26 cellular contexts compared by ENCODE assay signal in the genomic region with DNA sequence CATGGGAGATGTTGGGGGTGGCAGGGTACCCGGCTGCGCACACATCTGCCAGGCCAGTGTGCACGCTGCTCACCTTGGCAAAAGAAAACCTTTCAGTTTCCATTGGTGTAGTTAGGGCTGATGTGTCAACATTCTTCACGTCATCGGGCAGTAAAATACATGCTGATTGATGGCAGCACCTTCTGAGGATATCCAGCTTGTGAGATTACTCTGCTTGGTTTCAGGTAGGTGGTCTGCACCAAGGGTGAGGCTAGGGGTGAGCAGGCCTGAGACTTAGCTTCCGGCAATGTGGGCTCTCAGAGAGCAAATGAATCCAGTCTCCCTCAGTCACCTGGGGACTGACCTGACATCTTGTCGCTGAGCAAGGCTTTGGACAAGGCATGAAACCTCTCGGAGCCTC. TPM values are rescaled to one million over a fixed set of nuclear protein-coding genes. Genes with fewer than 3 reads are reported as not detected.
A peak's percentile ranks its signal among the peaks of the same experiment; 100 is the strongest.
DNase-seq lines count a peak whose midpoint lies in the region; ATAC-seq and TF ChIP-seq lines count a peak whose summit lies in the region.
"Had no signal": no experiment of that assay in that cellular context is flagged by ENCODE, and none has a peak within 500 bp of the region (broad histone marks: within the 10 kb centered on the region; RNA-seq: fewer than 3 reads in every experiment).

No MANE protein-coding gene starts in this region.

- H3F3A ChIP-seq in GM23248 (ENCODE audit: insufficient read depth) = no peaks in the 10 kb centered on the region

- no peaks in the 10 kb centered on the region for H3K9me3 ChIP-seq in CD4-positive, alpha-beta memory T cell (ENCODE audit: control insufficient read depth in 1 of 2, low read length in 2 of 2)
- H3K9me3 ChIP-seq in right lobe of liver = no peaks in the 10 kb centered on the region
- H3K9me3 ChIP-seq in GM23248 (ENCODE audit: low read depth) = no peaks in the 10 kb centered on the region
- H3K9me3 ChIP-seq: colonic mucosa, pancreas had no signal

- in situ Hi-C loops in GM23248 (cut with MboI) = no loop called here

- CTCF ChIA-PET in CD4-positive, alpha-beta memory T cell (lab: Charles Lee; ENCODE audit: partially characterized antibody) = interaction anchor here (2.4 to 4.0 kb wide), 2 partner anchors 18 to 37 kb away, joined by 13 to 35 read pairs; a partner anchor contains a TSS

- POLR2A ChIA-PET in CD4-positive, alpha-beta memory T cell (lab: Charles Lee; ENCODE audit: partially characterized antibody) = interaction anchor here (1.0 to 7.3 kb wide), 4 partner anchors 14 to 535 kb away, joined by 4 to 93 read pairs (median 4); a partner anchor contains a TSS

- intact Hi-C loops in CD4-positive, alpha-beta memory T cell (cut with micrococcal nuclease) = no loop called here
- intact Hi-C loops in right lobe of liver (cut with DNase I) = no loop called here

- H3K36me3 ChIP-seq in CD4-positive, alpha-beta memory T cell (ENCODE audit: insufficient read depth, low read length) = no peaks in the 10 kb centered on the region
- H3K36me3 ChIP-seq in right lobe of liver = no peaks in the 10 kb centered on the region
- no peaks in the 10 kb centered on the region for H3K36me3 ChIP-seq in GM23248 (ENCODE audit: low read depth)
- H3K36me3 ChIP-seq: colonic mucosa, pancreas, tibial artery had no signal

- no peak overlapping the region for H3K27ac ChIP-seq in CD4-positive, alpha-beta memory T cell (ENCODE audit: low read depth, low read length)
- H3K27ac ChIP-seq in right lobe of liver (no peak overlapping the region), GM23248 (no peak overlapping the region)
- H3K27ac ChIP-seq: colonic mucosa, hepatocyte, pancreas, tibial artery had no signal

- no peaks in the 10 kb centered on the region for H4K20me1 ChIP-seq in GM23248 (ENCODE audit: insufficient read depth)

- peak overlapping the region in 4 of 8 donors; percentile 32 to 84 (median 50) for H3K4me3 Mint-ChIP-seq in CD4-positive, alpha-beta memory T cell
- peak overlapping the region; percentile 64 for H3K4me3 Mint-ChIP-seq in central memory CD8-positive, alpha-beta T cell
- H3K4me3 Mint-ChIP-seq: brain had no signal

- H3K4me2 ChIP-seq in GM23248 (ENCODE audit: unreplicated experiment) = no peak overlapping the region
- H3K4me2 ChIP-seq: hepatocyte had no signal

- H3K4me3 ChIP-seq in CD4-positive, alpha-beta memory T cell (ENCODE audit: low read length in 2 of 2) = no peak overlapping the region
- no peak overlapping the region for H3K4me3 ChIP-seq in right lobe of liver
- no peak overlapping the region for H3K4me3 ChIP-seq in GM23248
- H3K4me3 ChIP-seq: colonic mucosa, hepatocyte, pancreas, tibial artery had no signal

- no peak overlapping the region for H3K9ac ChIP-seq in GM23248

- WGBS in right lobe of liver (ENCODE audit: insufficient coverage, low coverage, low lambda C conversion rate, missing lambda C conversion rate) = no CpG with 5 or more reads among the region's 8 CpGs
- WGBS in GM23248 (ENCODE audit: low coverage in 1 of 2, low lambda C conversion rate in 2 of 2, missing lambda C conversion rate in 2 of 2), 2 experiments = 84 to 91% methylated on average over 6 to 8 of the region's 8 CpGs

- no peak for TF ChIP-seq CTCF in right lobe of liver (IDR thresholded peaks at IDR 0.05)

- H2AFZ ChIP-seq in GM23248 = no peak overlapping the region
- H2AFZ ChIP-seq: hepatocyte had no signal

- no peaks in the 10 kb centered on the region for H3K79me2 ChIP-seq in GM23248 (ENCODE audit: insufficient read depth)
- H3K79me2 ChIP-seq: hepatocyte had no signal

- ATAC-seq in GM18907 (IDR thresholded peaks at IDR 0.05; ENCODE audit: unreplicated experiment) (peak; percentile 5), HG03571 (IDR thresholded peaks at IDR 0.05; ENCODE audit: unreplicated experiment) (peak; percentile 3), GM21390 (IDR thresholded peaks at IDR 0.05; ENCODE audit: unreplicated experiment) (no peak), right lobe of liver (no peak)
- ATAC-seq in central memory CD8-positive, alpha-beta T cell (replicated peaks; ENCODE audit: extremely low read depth, poor library complexity, severe bottlenecking) = no peak
- ATAC-seq: pancreas; stimulated activated naive CD8-positive, alpha-beta T cell treated with anti-CD3 and anti-CD28 coated beads, Interleukin-15, Interleukin-2, amounts not matched to agents 100 U/mL and 50 U/mL, for 24 hours had no signal

- peak overlapping the region in 6 of 7 donors; percentile 65 to 91 (median 82) for H3K27ac Mint-ChIP-seq in CD4-positive, alpha-beta memory T cell
- H3K27ac Mint-ChIP-seq in central memory CD8-positive, alpha-beta T cell (ENCODE audit: low read depth) = peak overlapping the region; percentile 97
- H3K27ac Mint-ChIP-seq: brain had no signal

- peaks cover 11 to 20% of the 10 kb centered on the region in 2 donors for H3K36me3 Mint-ChIP-seq in CD4-positive, alpha-beta memory T cell
- peaks cover 1% of the 10 kb centered on the region for H3K36me3 Mint-ChIP-seq in central memory CD8-positive, alpha-beta T cell (ENCODE audit: insufficient read depth)

- H3K4me1 ChIP-seq in CD4-positive, alpha-beta memory T cell (ENCODE audit: insufficient read depth, low read length) = peaks cover 87% of the 10 kb centered on the region
- H3K4me1 ChIP-seq in right lobe of liver (no peaks in the 10 kb centered on the region), GM23248 (ENCODE audit: insufficient read depth) (no peaks in the 10 kb centered on the region)
- H3K4me1 ChIP-seq: colonic mucosa, pancreas had no signal

- peaks cover 74 to 97% (median 86%) of the 10 kb centered on the region in 4 donors for H3K4me1 Mint-ChIP-seq in CD4-positive, alpha-beta memory T cell
- H3K4me1 Mint-ChIP-seq in central memory CD8-positive, alpha-beta T cell = peaks cover 94% of the 10 kb centered on the region

- H3K27me3 Mint-ChIP-seq in CD4-positive, alpha-beta memory T cell = no peaks in the 10 kb centered on the region
- no peaks in the 10 kb centered on the region for H3K27me3 Mint-ChIP-seq in central memory CD8-positive, alpha-beta T cell
- H3K27me3 Mint-ChIP-seq: brain had no signal

- H3K27me3 ChIP-seq in CD4-positive, alpha-beta memory T cell (ENCODE audit: insufficient read depth, low read length) = no peaks in the 10 kb centered on the region
- H3K27me3 ChIP-seq in right lobe of liver (no peaks in the 10 kb centered on the region), GM23248 (replicated peaks; ENCODE audit: insufficient read depth) (0 out of 2 replicates have a peak, but pooled peaks cover 3% of the 10 kb centered on the region)
- H3K27me3 ChIP-seq: colonic mucosa, hepatocyte, pancreas had no signal

- DNase-seq in CD4-positive, alpha-beta memory T cell = no peak
- no peak for DNase-seq in central memory CD8-positive, alpha-beta T cell (ENCODE audit: low spot score in 2 of 2)
- DNase-seq in NCI-H446 (lab: John Stamatoyannopoulos, UW) (no peak), right lobe of liver (no peak), GM23248 (no peak)
- DNase-seq: activated T-cell treated with anti-CD3 and anti-CD28 coated beads, Interleukin-2, amount 50 U/mL, for 48 hours; colonic mucosa; COR-L47; Kasumi-1; mammary epithelial cell; NCI-H1105 treated with DMSO at 0.1 percent for 48 hours; NCI-H2107; NCI-H526 treated with DMSO at 0.1 percent for 48 hours; OCI-M1; pancreas; Right ventricle myocardium superior; tibial artery had no signal

- no peaks in the 10 kb centered on the region for H3K9me2 ChIP-seq in GM23248 (ENCODE audit: insufficient read depth)

- H3K9me3 Mint-ChIP-seq in CD4-positive, alpha-beta memory T cell = peaks cover 2 to 18% (median 14%) of the 10 kb centered on the region in 8 donors
- H3K9me3 Mint-ChIP-seq in central memory CD8-positive, alpha-beta T cell = peaks cover 8% of the 10 kb centered on the region

- no peak for TF ChIP-seq POLR2A in right lobe of liver (IDR thresholded peaks at IDR 0.05)

RNA-seq across cellular contexts. Expression of a gene that starts 19.3 kb away (rescaled TPM):
- total RNA-seq in CD4-positive, alpha-beta memory T cell = 1 to 10 TPM; 4.2 TPM
- 1 to 10 TPM; 3.7 to 4.5 TPM for polyA plus RNA-seq in CD4-positive, alpha-beta memory T cell
- total RNA-seq in right lobe of liver = 10 to 100 TPM in 2 of 6 experiments, 1 to 10 TPM in 3, under 1 TPM in 1; 0.66 to 57.0 (median 4.7) TPM
- total RNA-seq in GM23248 (2014; rRNA removed; shearing (Covaris generic)) = 6.1 and 10.1 TPM in 2 replicates
- 8.5 and 10.4 TPM in 2 replicates for polyA plus RNA-seq in GM23248 (2016; fragmentation: Nextera tagmentation; extraction: Ambion mirVana)
- total RNA-seq: fibroblast of villous mesenchyme, HT1080, myocyte had no signal

Comparison
In these comparisons a context has a peak if more than half of its experiments do, and no peak if none do; other contexts are left out.
1. ATAC-seq: peak in GM18907 (single experiment) and HG03571 (single experiment); none in central memory CD8-positive, alpha-beta T cell (single experiment), GM21390 (single experiment) and right lobe of liver (0 of 4).